In the genomic region with DNA sequence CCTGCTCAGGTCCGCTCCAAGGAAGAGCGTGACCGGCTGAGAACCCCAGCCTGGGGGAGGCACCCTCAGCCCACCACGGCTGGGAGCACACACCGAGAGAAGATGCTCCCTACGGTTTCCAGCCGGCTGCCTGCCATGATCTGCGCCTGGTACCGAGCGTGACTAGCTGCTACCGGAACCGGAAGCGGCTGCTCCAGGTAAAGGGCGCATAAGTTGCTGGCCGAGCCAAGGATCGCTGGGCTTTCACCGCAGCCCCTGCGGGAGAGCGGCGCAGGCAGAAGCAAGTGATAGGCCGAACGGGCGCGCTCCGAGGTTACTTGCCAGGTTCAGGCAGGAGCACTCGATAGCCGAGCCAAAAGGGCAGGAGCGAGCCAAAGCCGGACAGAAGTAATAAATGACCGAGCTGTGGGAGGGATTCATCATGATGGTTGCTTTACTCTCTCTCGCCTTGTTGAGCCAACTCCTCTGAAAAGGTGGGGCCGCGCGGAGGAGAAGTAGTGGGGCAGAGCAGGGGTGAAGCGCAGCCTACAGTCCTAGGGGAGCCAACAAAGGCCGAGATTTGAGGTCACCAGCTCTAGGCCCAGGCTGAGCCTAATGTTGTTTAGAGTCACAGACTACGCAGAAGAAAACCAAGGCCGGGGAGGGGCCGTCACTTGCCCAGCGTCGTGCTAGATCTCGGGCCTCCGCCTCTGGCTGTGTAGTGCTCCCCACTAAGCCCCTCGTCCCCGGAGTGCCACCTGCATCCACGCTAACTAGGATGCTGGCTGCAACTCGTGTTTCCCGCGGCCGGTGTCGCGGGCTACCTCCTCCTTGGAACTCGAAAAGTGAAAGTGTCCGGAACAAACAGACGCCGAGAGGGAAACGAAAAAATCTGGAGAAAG, we compare ENCODE assay signal across 1 cellular context.
TF ChIP-seq lines count a peak whose summit lies in the region.

A gene (minus strand): TSS at position 171 of the 881 bp plus-strand sequence. CDS start 34 bp downstream, at position 137.

TF ChIP-seq in K562, 482 proteins besides CTCF, POLR2A, EP300 and RAD21 (continued from another document):
- TF ChIP-seq, protein P1, sequence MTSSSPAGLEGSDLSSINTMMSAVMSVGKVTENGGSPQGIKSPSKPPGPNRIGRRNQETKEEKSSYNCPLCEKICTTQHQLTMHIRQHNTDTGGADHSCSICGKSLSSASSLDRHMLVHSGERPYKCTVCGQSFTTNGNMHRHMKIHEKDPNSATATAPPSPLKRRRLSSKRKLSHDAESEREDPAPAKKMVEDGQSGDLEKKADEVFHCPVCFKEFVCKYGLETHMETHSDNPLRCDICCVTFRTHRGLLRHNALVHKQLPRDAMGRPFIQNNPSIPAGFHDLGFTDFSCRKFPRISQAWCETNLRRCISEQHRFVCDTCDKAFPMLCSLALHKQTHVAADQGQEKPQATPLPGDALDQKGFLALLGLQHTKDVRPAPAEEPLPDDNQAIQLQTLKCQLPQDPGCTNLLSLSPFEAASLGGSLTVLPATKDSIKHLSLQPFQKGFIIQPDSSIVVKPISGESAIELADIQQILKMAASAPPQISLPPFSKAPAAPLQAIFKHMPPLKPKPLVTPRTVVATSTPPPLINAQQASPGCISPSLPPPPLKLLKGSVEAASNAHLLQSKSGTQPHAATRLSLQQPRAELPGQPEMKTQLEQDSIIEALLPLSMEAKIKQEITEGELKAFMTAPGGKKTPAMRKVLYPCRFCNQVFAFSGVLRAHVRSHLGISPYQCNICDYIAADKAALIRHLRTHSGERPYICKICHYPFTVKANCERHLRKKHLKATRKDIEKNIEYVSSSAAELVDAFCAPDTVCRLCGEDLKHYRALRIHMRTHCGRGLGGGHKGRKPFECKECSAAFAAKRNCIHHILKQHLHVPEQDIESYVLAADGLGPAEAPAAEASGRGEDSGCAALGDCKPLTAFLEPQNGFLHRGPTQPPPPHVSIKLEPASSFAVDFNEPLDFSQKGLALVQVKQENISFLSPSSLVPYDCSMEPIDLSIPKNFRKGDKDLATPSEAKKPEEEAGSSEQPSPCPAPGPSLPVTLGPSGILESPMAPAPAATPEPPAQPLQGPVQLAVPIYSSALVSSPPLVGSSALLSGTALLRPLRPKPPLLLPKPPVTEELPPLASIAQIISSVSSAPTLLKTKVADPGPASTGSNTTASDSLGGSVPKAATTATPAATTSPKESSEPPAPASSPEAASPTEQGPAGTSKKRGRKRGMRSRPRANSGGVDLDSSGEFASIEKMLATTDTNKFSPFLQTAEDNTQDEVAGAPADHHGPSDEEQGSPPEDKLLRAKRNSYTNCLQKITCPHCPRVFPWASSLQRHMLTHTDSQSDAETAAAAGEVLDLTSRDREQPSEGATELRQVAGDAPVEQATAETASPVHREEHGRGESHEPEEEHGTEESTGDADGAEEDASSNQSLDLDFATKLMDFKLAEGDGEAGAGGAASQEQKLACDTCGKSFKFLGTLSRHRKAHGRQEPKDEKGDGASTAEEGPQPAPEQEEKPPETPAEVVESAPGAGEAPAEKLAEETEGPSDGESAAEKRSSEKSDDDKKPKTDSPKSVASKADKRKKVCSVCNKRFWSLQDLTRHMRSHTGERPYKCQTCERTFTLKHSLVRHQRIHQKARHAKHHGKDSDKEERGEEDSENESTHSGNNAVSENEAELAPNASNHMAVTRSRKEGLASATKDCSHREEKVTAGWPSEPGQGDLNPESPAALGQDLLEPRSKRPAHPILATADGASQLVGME (CRISPR knock-in tag; IDR thresholded peaks at IDR 0.05) = 0 out of 2 replicates have a peak, but pooled peaks have one; percentile 3
- TF ChIP-seq MTA1 (IDR thresholded peaks at IDR 0.05; ENCODE audit: borderline replicate concordance) = no peak
- no peak for TF ChIP-seq RHOXF2B (CRISPR knock-in tag; conservative IDR thresholded peaks at IDR 0.05)
- TF ChIP-seq HEY1 (CRISPR knock-in tag; IDR thresholded peaks at IDR 0.05; ENCODE audit: borderline replicate concordance) = no peak
- TF ChIP-seq, protein P2, sequence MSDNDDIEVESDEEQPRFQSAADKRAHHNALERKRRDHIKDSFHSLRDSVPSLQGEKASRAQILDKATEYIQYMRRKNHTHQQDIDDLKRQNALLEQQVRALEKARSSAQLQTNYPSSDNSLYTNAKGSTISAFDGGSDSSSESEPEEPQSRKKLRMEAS (CRISPR knock-in tag; IDR thresholded peaks at IDR 0.05) = peak; percentile 72
- no peak for TF ChIP-seq ZNF239 (CRISPR knock-in tag; IDR thresholded peaks at IDR 0.05)
- peak; percentile 62 for TF ChIP-seq TCF7 (IDR thresholded peaks at IDR 0.05; ENCODE audit: borderline replicate concordance)
- TF ChIP-seq ERF (CRISPR knock-in tag; IDR thresholded peaks at IDR 0.05) = no peak
- no peak for TF ChIP-seq ZNF184 (CRISPR knock-in tag; IDR thresholded peaks at IDR 0.05)
- TF ChIP-seq, protein P3, sequence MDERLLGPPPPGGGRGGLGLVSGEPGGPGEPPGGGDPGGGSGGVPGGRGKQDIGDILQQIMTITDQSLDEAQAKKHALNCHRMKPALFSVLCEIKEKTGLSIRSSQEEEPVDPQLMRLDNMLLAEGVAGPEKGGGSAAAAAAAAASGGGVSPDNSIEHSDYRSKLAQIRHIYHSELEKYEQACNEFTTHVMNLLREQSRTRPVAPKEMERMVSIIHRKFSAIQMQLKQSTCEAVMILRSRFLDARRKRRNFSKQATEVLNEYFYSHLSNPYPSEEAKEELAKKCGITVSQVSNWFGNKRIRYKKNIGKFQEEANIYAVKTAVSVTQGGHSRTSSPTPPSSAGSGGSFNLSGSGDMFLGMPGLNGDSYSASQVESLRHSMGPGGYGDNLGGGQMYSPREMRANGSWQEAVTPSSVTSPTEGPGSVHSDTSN (CRISPR knock-in tag; IDR thresholded peaks at IDR 0.05; ENCODE audit: low read depth) = no peak
- TF ChIP-seq, protein P3 (tag; conservative IDR thresholded peaks at IDR 0.05; ENCODE audit: low read depth) = peak; percentile 38; the same call in 1 of the 2 replicates
- peak; percentile 71 for TF ChIP-seq CCNT2 (IDR thresholded peaks at IDR 0.05; ENCODE audit: borderline replicate concordance, extremely low read depth, insufficient read length, low read depth, low read length)
TF ChIP-seq in K562: peak in this region for 158.
